Comparison of ENCODE assay signal across 25 cellular contexts in genomic region chr19:19159534-19159933, GRCh38. TPM values are rescaled to one million over a fixed set of nuclear protein-coding genes. Genes with fewer than 3 reads are reported as not detected.
"Had no signal": no experiment of that assay in that cellular context is flagged by ENCODE, and none has a peak within 500 bp of the region (broad histone marks: within the 10 kb centered on the region; RNA-seq: fewer than 3 reads in every experiment).

No MANE protein-coding gene starts in this region.

- H3K27ac Mint-ChIP-seq: activated CD4-positive, alpha-beta T cell treated with anti-CD3 and anti-CD28 coated beads for 36 hours; activated CD8-positive, alpha-beta T cell treated with anti-CD3 and anti-CD28 coated beads, Interleukin-2, amount 10 ng/mL, durations not matched to agents 7 days and 5 days; activated naive CD4-positive, alpha-beta T cell treated with anti-CD3 and anti-CD28 coated beads, Interleukin-2, amount 50 U/mL, for 24 hours; activated naive CD8-positive, alpha-beta T cell treated with anti-CD3 and anti-CD28 coated beads, Interleukin-2, amount 50 U/mL, for 24 hours; activated T-helper 2 cell treated with anti-CD3 and anti-CD28 coated beads, Interferon-gamma antibody, Interleukin-2, Interleukin-4, amounts not matched to agents 10 μg/mL and 5 μg/mL and 100 μg/mL, durations not matched to agents 14 hours and 24 hours and 36 hours; nephron had no signal

- H3K4me1 ChIP-seq: breast epithelium, gastroesophageal sphincter, left ventricle myocardium inferior, pancreas, psoas muscle, testis, transverse colon had no signal

- H3K9me3 ChIP-seq: breast epithelium, gastroesophageal sphincter, pancreas, psoas muscle, testis, transverse colon had no signal

- H3K4me2 ChIP-seq: hepatocyte had no signal

- ATAC-seq: activated CD4-positive, alpha-beta T cell treated with anti-CD3 and anti-CD28 coated beads for 36 hours; activated CD8-positive, alpha-beta memory T cell treated with anti-CD3 and anti-CD28 coated beads, Interleukin-2, amount 10 ng/mL, durations not matched to agents 7 days and 5 days; activated CD8-positive, alpha-beta T cell treated with anti-CD3 and anti-CD28 coated beads, Interleukin-2, amount 10 ng/mL, durations not matched to agents 7 days and 5 days; gastroesophageal sphincter; pancreas; psoas muscle had no signal

- H3K9me3 Mint-ChIP-seq: activated naive CD4-positive, alpha-beta T cell treated with anti-CD3 and anti-CD28 coated beads, Interleukin-2, amount 50 U/mL, for 24 hours; activated naive CD8-positive, alpha-beta T cell treated with anti-CD3 and anti-CD28 coated beads, Interleukin-2, amount 50 U/mL, for 24 hours; activated T-helper 2 cell treated with anti-CD3 and anti-CD28 coated beads, Interferon-gamma antibody, Interleukin-2, Interleukin-4, amounts not matched to agents 10 μg/mL and 5 μg/mL and 100 μg/mL, durations not matched to agents 14 hours and 24 hours and 36 hours; nephron had no signal

- H3K79me2 ChIP-seq: hepatocyte had no signal

- H2AFZ ChIP-seq: hepatocyte had no signal

- H3K4me1 Mint-ChIP-seq: activated CD4-positive, alpha-beta T cell treated with anti-CD3 and anti-CD28 coated beads for 36 hours; activated CD8-positive, alpha-beta memory T cell treated with anti-CD3 and anti-CD28 coated beads, Interleukin-2, amount 10 ng/mL, durations not matched to agents 7 days and 5 days; nephron had no signal

- H3K27me3 Mint-ChIP-seq: activated CD4-positive, alpha-beta T cell treated with anti-CD3 and anti-CD28 coated beads for 36 hours; activated CD8-positive, alpha-beta memory T cell treated with anti-CD3 and anti-CD28 coated beads, Interleukin-2, amount 10 ng/mL, durations not matched to agents 7 days and 5 days; activated naive CD4-positive, alpha-beta T cell treated with anti-CD3 and anti-CD28 coated beads, Interleukin-2, amount 50 U/mL, for 24 hours; activated naive CD8-positive, alpha-beta T cell treated with anti-CD3 and anti-CD28 coated beads, Interleukin-2, amount 50 U/mL, for 24 hours had no signal

- H3K4me3 ChIP-seq: breast epithelium, gastroesophageal sphincter, hepatocyte, left ventricle myocardium inferior, lung, pancreas, psoas muscle, testis, transverse colon had no signal

- H3K27me3 ChIP-seq: breast epithelium, gastroesophageal sphincter, hepatocyte, pancreas, testis, transverse colon had no signal

- H3K27ac ChIP-seq: breast epithelium, gastroesophageal sphincter, hepatocyte, left ventricle myocardium inferior, pancreas, psoas muscle, testis had no signal

- DNase-seq: activated CD4-positive, alpha-beta T cell treated with anti-CD3 and anti-CD28 coated beads for 36 hours; activated CD4-positive, CD25-positive, alpha-beta regulatory T cell; activated CD8-positive, alpha-beta memory T cell treated with anti-CD3 and anti-CD28 coated beads, Interleukin-2, amount 10 ng/mL, durations not matched to agents 7 days and 5 days; activated CD8-positive, alpha-beta T cell treated with anti-CD3 and anti-CD28 coated beads, Interleukin-2, amount 10 ng/mL, durations not matched to agents 7 days and 5 days; activated naive CD8-positive, alpha-beta T cell treated with anti-CD3 and anti-CD28 coated beads, Interleukin-2, amount 50 U/mL, for 24 hours; activated T-cell treated with anti-CD3 and anti-CD28 coated beads, Interleukin-2, amount 50 U/mL, for 48 hours; central memory CD4-positive, alpha-beta T cell; islet precursor cell; left ventricle myocardium inferior; pancreas; psoas muscle; stimulated activated CD4-positive, alpha-beta T cell treated with anti-CD3 and anti-CD28 coated beads, Interleukin-15, amount 100 ng/mL, for 24 hours; stimulated activated CD4-positive, alpha-beta T cell treated with anti-CD3 and anti-CD28 coated beads, Interleukin-2, amount 100 ng/mL, for 24 hours; stimulated activated naive CD8-positive, alpha-beta T cell treated with anti-CD3 and anti-CD28 coated beads, Interleukin-15, Interleukin-2, amounts not matched to agents 100 U/mL and 50 U/mL, for 24 hours; T-helper 2 cell; testis; transverse colon had no signal

- H3K4me3 Mint-ChIP-seq: activated CD4-positive, alpha-beta T cell treated with anti-CD3 and anti-CD28 coated beads for 36 hours; activated CD8-positive, alpha-beta memory T cell treated with anti-CD3 and anti-CD28 coated beads, Interleukin-2, amount 10 ng/mL, durations not matched to agents 7 days and 5 days; activated CD8-positive, alpha-beta T cell treated with anti-CD3 and anti-CD28 coated beads, Interleukin-2, amount 10 ng/mL, durations not matched to agents 7 days and 5 days; activated naive CD4-positive, alpha-beta T cell treated with anti-CD3 and anti-CD28 coated beads, Interleukin-2, amount 50 U/mL, for 24 hours; activated naive CD8-positive, alpha-beta T cell treated with anti-CD3 and anti-CD28 coated beads, Interleukin-2, amount 50 U/mL, for 24 hours; nephron had no signal

- H3K36me3 ChIP-seq: breast epithelium, pancreas, transverse colon had no signal

RNA-seq across cellular contexts. Expression of gene MEF2B, which starts 10.5 kb away (rescaled TPM):
- total RNA-seq: fibroblast of villous mesenchyme, gastroesophageal sphincter had no signal
